In genomic region chr18:27231221-27231620, GRCh38 we compare ENCODE assay signal across 11 cellular contexts. TPM values are rescaled to one million over a fixed set of nuclear protein-coding genes. Genes with fewer than 3 reads are reported as not detected.
DNase-seq lines count a peak whose midpoint lies in the region; ATAC-seq and TF ChIP-seq lines count a peak whose summit lies in the region.
"Not testable (repeated sequence)": the region's sequence is repeated elsewhere in the genome, so short reads cannot be mapped to it uniquely, and the experiment has no call there.
"Had no signal": no experiment of that assay in that cellular context is flagged by ENCODE, and none has a peak within 500 bp of the region (broad histone marks: within the 10 kb centered on the region; RNA-seq: fewer than 3 reads in every experiment).

No MANE protein-coding gene starts in this region.

- H3K23ac ChIP-seq in mesendoderm (ENCODE audit: low read length): not testable (repeated sequence)

- WGBS in endodermal cell (ENCODE audit: insufficient coverage in 1 of 2, insufficient read length in 1 of 2), 2 experiments: 62 to 86% methylated on average over 1 to 5 of the region's 5 CpGs
- WGBS in mesendoderm (ENCODE audit: extremely low coverage, insufficient coverage, low lambda C conversion rate): no CpG with 5 or more reads among the region's 5 CpGs
- 40% methylated on average over 5 of the region's 5 CpGs for WGBS in prostate gland

- H3K79me2 ChIP-seq in mesendoderm (ENCODE audit: control insufficient read depth, insufficient read depth, low read length): not testable (repeated sequence)

- not testable (repeated sequence) for H3K36me3 ChIP-seq in HUES48 (ENCODE audit: control insufficient read depth, insufficient read depth, low read length); endodermal cell (ENCODE audit: control insufficient read depth, insufficient read depth, low read length); iPS-18a (ENCODE audit: control insufficient read depth, low read depth, low read length); mesendoderm (ENCODE audit: control insufficient read depth, insufficient read depth, low read length); prostate gland

- not testable (repeated sequence) for H3K9me3 Mint-ChIP-seq in Calu3 (ENCODE audit: low read depth, unreplicated experiment); MCF 10A (ENCODE audit: unreplicated experiment); endodermal cell

- H3K9ac ChIP-seq in HUES48 (ENCODE audit: low read depth, low read length); endodermal cell (ENCODE audit: extremely low read depth, low read length, poor library complexity, severe bottlenecking); iPS-18a (ENCODE audit: low read length); mesendoderm (ENCODE audit: low read length): not testable (repeated sequence)

- H3K18ac ChIP-seq in mesendoderm (ENCODE audit: low read length): peak overlapping the region; percentile 44

- intact Hi-C loops in Calu3 (cut with micrococcal nuclease; ENCODE audit: unreplicated experiment); MCF 10A (cut with micrococcal nuclease); prostate gland (cut with DNase I): not testable (repeated sequence)

- peak overlapping the region; percentile 32 for H3K27ac Mint-ChIP-seq in Calu3 (ENCODE audit: unreplicated experiment)
- H3K27ac Mint-ChIP-seq in MCF 10A (ENCODE audit: low read depth, unreplicated experiment): peak overlapping the region; percentile 5
- peak overlapping the region; percentile 93 for H3K27ac Mint-ChIP-seq in endodermal cell

- not testable (repeated sequence) for H4K8ac ChIP-seq in mesendoderm (ENCODE audit: low read depth, low read length)

- H3K27ac ChIP-seq in HUES48 (ENCODE audit: low read depth, low read length): peak overlapping the region; percentile 64
- H3K27ac ChIP-seq in endodermal cell (ENCODE audit: low read depth, low read length); prostate gland: not testable (repeated sequence)
- peak overlapping the region; percentile 73 for H3K27ac ChIP-seq in iPS-18a (ENCODE audit: low read length)
- peak overlapping the region; percentile 42 for H3K27ac ChIP-seq in mesendoderm (ENCODE audit: low read depth, low read length)

- H3K27me3 ChIP-seq in HUES48 (ENCODE audit: control insufficient read depth, insufficient read depth, low read length); endodermal cell (ENCODE audit: control insufficient read depth, insufficient read depth, low read length, poor library complexity, severe bottlenecking); iPS-18a (ENCODE audit: control insufficient read depth, insufficient read depth, low read length); mesendoderm (ENCODE audit: insufficient read depth, low read length, poor library complexity); prostate gland (replicated peaks; ENCODE audit: insufficient read depth): not testable (repeated sequence)

- peak; percentile 78 for ATAC-seq in esophagus mucosa

- H4K5ac ChIP-seq in mesendoderm (ENCODE audit: low read length): not testable (repeated sequence)

- H3K4me3 ChIP-seq in HUES48 (ENCODE audit: low read depth, low read length); endodermal cell (ENCODE audit: low read length); iPS-18a (ENCODE audit: low read length); mesendoderm (ENCODE audit: low read length); prostate gland: not testable (repeated sequence)

- not testable (repeated sequence) for H3K9me3 ChIP-seq in HUES48 (ENCODE audit: control insufficient read depth, insufficient read depth, low read length); endodermal cell (ENCODE audit: control insufficient read depth, low read length); iPS-18a (ENCODE audit: control insufficient read depth, low read depth, low read length); prostate gland

- CTCF ChIA-PET in Calu3 (lab: Charles Lee); MCF 10A (lab: Yijun Ruan, JAX): not testable (repeated sequence)

- H3K4me3 Mint-ChIP-seq in Calu3 (ENCODE audit: low read depth, unreplicated experiment); MCF 10A (ENCODE audit: unreplicated experiment); endodermal cell: not testable (repeated sequence)

- not testable (repeated sequence) for H2AK5ac ChIP-seq in mesendoderm (ENCODE audit: low read length)

- H3K27me3 Mint-ChIP-seq in Calu3 (ENCODE audit: unreplicated experiment); MCF 10A (ENCODE audit: insufficient read depth, unreplicated experiment); endodermal cell (ENCODE audit: insufficient read depth): not testable (repeated sequence)

- peak overlapping the region; percentile 29 for H2BK120ac ChIP-seq in mesendoderm (ENCODE audit: low read depth, low read length)

- not testable (repeated sequence) for TF ChIP-seq POLR2A in prostate gland (IDR thresholded peaks at IDR 0.05)

- TF ChIP-seq CTCF in Calu3 (IDR thresholded peaks at IDR 0.05; ENCODE audit: unreplicated experiment); MCF 10A (IDR thresholded peaks at IDR 0.05; ENCODE audit: unreplicated experiment); endodermal cell (conservative IDR thresholded peaks at IDR 0.05); prostate gland (IDR thresholded peaks at IDR 0.05): not testable (repeated sequence)

- POLR2A ChIA-PET in MCF 10A (lab: Yijun Ruan, JAX): not testable (repeated sequence)

- not testable (repeated sequence) for H2BK15ac ChIP-seq in mesendoderm (replicated peaks; ENCODE audit: low read depth)

- BruUV-seq in Calu3 (replicated peaks; lab: Mats Ljungman, UMichigan); MCF 10A (replicated peaks; lab: Mats Ljungman, UMichigan): not testable (repeated sequence)

- H3K4me1 Mint-ChIP-seq in Calu3 (ENCODE audit: low read depth, unreplicated experiment) (peaks cover 51% of the 10 kb centered on the region), endodermal cell (peaks cover 31% of the 10 kb centered on the region)
- not testable (repeated sequence) for H3K4me1 Mint-ChIP-seq in MCF 10A (ENCODE audit: insufficient read depth, unreplicated experiment)

- not testable (repeated sequence) for H3K4me2 ChIP-seq in mesendoderm (ENCODE audit: low read length)

- H3K36me3 Mint-ChIP-seq in Calu3 (ENCODE audit: insufficient read depth, unreplicated experiment); MCF 10A (ENCODE audit: insufficient read depth, unreplicated experiment); endodermal cell (ENCODE audit: low read depth): not testable (repeated sequence)

- not testable (repeated sequence) for H3K79me1 ChIP-seq in mesendoderm (ENCODE audit: low read length)

- peak overlapping the region; percentile 2 for H2BK5ac ChIP-seq in mesendoderm (ENCODE audit: low read length)

- H3K4me1 ChIP-seq in HUES48 (ENCODE audit: control insufficient read depth, insufficient read depth, low read length): peaks cover 36% of the 10 kb centered on the region
- H3K4me1 ChIP-seq in endodermal cell (ENCODE audit: control insufficient read depth, insufficient read depth, low read length); mesendoderm (ENCODE audit: control insufficient read depth, low read depth, low read length); prostate gland (replicated peaks): not testable (repeated sequence)
- H3K4me1 ChIP-seq in iPS-18a (ENCODE audit: control insufficient read depth, low read depth, low read length): peaks cover 20% of the 10 kb centered on the region

- H3K4ac ChIP-seq in mesendoderm (ENCODE audit: low read depth, low read length): peak overlapping the region; percentile 26

- DNase-seq in Calu3 (peak; percentile 13), mesendoderm (peak; percentile 69), prostate gland (ENCODE audit: low spot score) (peak; percentile 40)
- not testable (repeated sequence) for DNase-seq in MCF 10A (ENCODE audit: unreplicated experiment); endodermal cell

- H3K56ac ChIP-seq in mesendoderm (ENCODE audit: low read length): peak overlapping the region; percentile 61

RNA-seq across cellular contexts. Expression of gene CHST9, which starts 46.1 kb away (rescaled TPM):
- total RNA-seq in Calu3 (2022): 50.4 and 56.9 TPM in 2 replicates
- total RNA-seq in MCF 10A (2022): not detected in 2 replicates
- 10 to 100 TPM; 47.5 to 75.8 TPM for total RNA-seq in endodermal cell
- 3.8 TPM for polyA plus RNA-seq in endodermal cell (2013, experiment 1 of 2)
- 4.1 TPM for polyA plus RNA-seq in endodermal cell (2013, experiment 2 of 2)
- 0.56 TPM for total RNA-seq in esophagus mucosa
- polyA plus RNA-seq in mesendoderm (2013, experiment 1 of 2): 11.0 TPM
- polyA plus RNA-seq in mesendoderm (2013, experiment 2 of 2): 11.0 TPM
- total RNA-seq in prostate gland: 10 to 100 TPM; 10.3 to 19.3 TPM
- total RNA-seq: CD4-positive, alpha-beta T cell; IMR-90 had no signal
- polyA plus RNA-seq: BJ, IMR-90 had no signal

Comparison
In these comparisons a context has a peak if more than half of its experiments do, and no peak if none do; other contexts are left out.
1. H3K27ac Mint-ChIP-seq: peak in every context shown above with its lines; median percentile 93 in endodermal cell; 32 in Calu3; 5 in MCF 10A.